8 cellular contexts compared by ENCODE assay signal in genomic region chr1:243101551-243102050, GRCh38.
A peak's percentile ranks its signal among the peaks of the same experiment; 100 is the strongest.
DNase-seq lines count a peak whose midpoint lies in the region; ATAC-seq and TF ChIP-seq lines count a peak whose summit lies in the region.
"Not testable (repeated sequence)": the region's sequence is repeated elsewhere in the genome, so short reads cannot be mapped to it uniquely, and the experiment has no call there.

No MANE protein-coding gene starts in this region.

- not testable (repeated sequence) for H3K4me1 ChIP-seq in MM.1S (ENCODE audit: low read length); subcutaneous abdominal adipose tissue (ENCODE audit: control insufficient read depth in 5 of 5, insufficient read depth in 5 of 5, low read length in 5 of 5)

- POLR2A ChIA-PET in GM10248 (lab: Yijun Ruan, JAX); WTC11 (lab: Charles Lee): not testable (repeated sequence)

- H3K36me3 Mint-ChIP-seq in WTC11: not testable (repeated sequence)

- H3K79me2 ChIP-seq in MM.1S (ENCODE audit: low read length): not testable (repeated sequence)

- H3K27ac ChIP-seq in MM.1S (ENCODE audit: low read length); subcutaneous abdominal adipose tissue (ENCODE audit: low read depth, low read length): not testable (repeated sequence)

- not testable (repeated sequence) for H4K20me1 ChIP-seq in MM.1S (ENCODE audit: insufficient read depth, low read length)

- not testable (repeated sequence) for H2AFZ ChIP-seq in MM.1S (ENCODE audit: low read length)

- peak overlapping the region; percentile 31; the same call in 1 of the 2 replicates for H3K4me3 ChIP-seq in MM.1S (ENCODE audit: low read length)
- H3K4me3 ChIP-seq in subcutaneous abdominal adipose tissue (ENCODE audit: low read depth in 1 of 5, low read length in 5 of 5): peak overlapping the region; percentile 22 to 59 (median 44)

- not testable (repeated sequence) for H3K27me3 ChIP-seq in MM.1S (replicated peaks; ENCODE audit: insufficient read depth, low read length); subcutaneous abdominal adipose tissue (ENCODE audit: control insufficient read depth in 5 of 5, insufficient read depth in 4 of 5, low read length in 5 of 5)

- H3K4me2 ChIP-seq in MM.1S (ENCODE audit: low read depth, low read length): not testable (repeated sequence)

- H3K4me3 Mint-ChIP-seq in WTC11: not testable (repeated sequence)

- H3K27me3 Mint-ChIP-seq in WTC11 (ENCODE audit: low read depth): not testable (repeated sequence)

- ATAC-seq in HG02588 (IDR thresholded peaks at IDR 0.05; ENCODE audit: unreplicated experiment): peak; percentile 88
- not testable (repeated sequence) for ATAC-seq in WTC11
- peak; percentile 80 for ATAC-seq in sciatic nerve

- peak overlapping the region; percentile 25; the same call in 1 of the 2 replicates for H3K9ac ChIP-seq in MM.1S (ENCODE audit: low read length)
- H3K9ac ChIP-seq in subcutaneous abdominal adipose tissue (ENCODE audit: low read length in 5 of 5): peak overlapping the region in 1 of 5 donors; percentile 41

- H3K9me3 Mint-ChIP-seq in WTC11: peaks cover 25% of the 10 kb centered on the region

- CTCF ChIA-PET in GM10248 (lab: Yijun Ruan, JAX); WTC11 (lab: Charles Lee): not testable (repeated sequence)

- not testable (repeated sequence) for H3K27ac Mint-ChIP-seq in WTC11

- H3K9me3 ChIP-seq in MM.1S (replicated peaks; ENCODE audit: insufficient read depth, low read length); subcutaneous abdominal adipose tissue (ENCODE audit: control insufficient read depth in 5 of 5, low read length in 5 of 5): not testable (repeated sequence)

- H3K9me2 ChIP-seq in MM.1S (replicated peaks; ENCODE audit: insufficient read depth, low read length): not testable (repeated sequence)

- not testable (repeated sequence) for TF ChIP-seq CTCF in GM10248 (IDR thresholded peaks at IDR 0.05; ENCODE audit: control extremely low read depth, extremely low read depth, low read depth, missing control alignments); MM.1S (IDR thresholded peaks at IDR 0.05; ENCODE audit: low read length); WTC11 (IDR thresholded peaks at IDR 0.05)

- not testable (repeated sequence) for H3K36me3 ChIP-seq in MM.1S (replicated peaks; ENCODE audit: insufficient read depth, low read length); subcutaneous abdominal adipose tissue (ENCODE audit: control insufficient read depth in 5 of 5, insufficient read depth in 5 of 5, low read length in 5 of 5)

- intact Hi-C loops in sciatic nerve (cut with DNase I): not testable (repeated sequence)

- not testable (repeated sequence) for H3F3A ChIP-seq in MM.1S (ENCODE audit: insufficient read depth, low read length)

- not testable (repeated sequence) for H3K4me1 Mint-ChIP-seq in WTC11

- DNase-seq in GM10248 (ENCODE audit: extremely low spot score) (peak; percentile 76), MM.1S (peak; percentile 45), fibroblast of peridontal ligament (ENCODE audit: extremely low read depth) (peak; percentile 54)
- not testable (repeated sequence) for DNase-seq in WTC11 (ENCODE audit: low spot score); sciatic nerve (ENCODE audit: low spot score)
- peak; percentile 54 for DNase-seq in activated naive CD4-positive, alpha-beta T cell treated with anti-CD3 and anti-CD28 coated beads, Interleukin-2, amount 50 U/mL, for 16 hours

TF ChIP-seq in WTC11, 78 proteins besides CTCF, POLR2A, EP300 and RAD21:
- peak; percentile 70; the same call in 1 of the 2 replicates for TF ChIP-seq ZBTB21 (CRISPR knock-in tag; IDR thresholded peaks at IDR 0.05; ENCODE audit: borderline replicate concordance)
